In genomic region chr16:15933781-15934180, GRCh38 we compare ENCODE assay signal across 29 cellular contexts.
"Had no signal": no experiment of that assay in that cellular context is flagged by ENCODE, and none has a peak within 500 bp of the region (broad histone marks: within the 10 kb centered on the region; RNA-seq: fewer than 3 reads in every experiment).

No MANE protein-coding gene starts in this region.

- H3K79me2 ChIP-seq: hepatocyte had no signal

- H3K4me3 ChIP-seq: hepatocyte, lower lobe of right lung, pancreas, prostate gland, skin epidermis, stomach, testis, thyroid gland, transverse colon, uterus had no signal

- H2AFZ ChIP-seq: hepatocyte had no signal

- H3K27me3 ChIP-seq: hepatocyte, pancreas, stomach, testis, thyroid gland, transverse colon, uterus had no signal

- ATAC-seq: left cardiac atrium; left lobe of liver; left ventricle myocardium superior; lower lobe of right lung; naive thymus-derived CD8-positive, alpha-beta T cell; pancreas; right cardiac atrium; sciatic nerve; stimulated activated naive B cell treated with anti-CD40 and anti-IgM and Interleukin-4, amounts not matched to agents 10 μg/mL and 1 μg/mL and 100 μg/mL, for 72 hours; stimulated activated naive CD8-positive, alpha-beta T cell treated with anti-CD3 and anti-CD28 coated beads, Interleukin-15, Interleukin-2, amounts not matched to agents 100 U/mL and 50 U/mL, for 24 hours had no signal

- H3K4me3 Mint-ChIP-seq: naive thymus-derived CD8-positive, alpha-beta T cell; nephron; neural crest cell; stimulated activated naive B cell treated with anti-CD40 and anti-IgM and Interleukin-4, amounts not matched to agents 10 μg/mL and 1 μg/mL and 100 μg/mL, for 72 hours had no signal

- DNase-seq: islet precursor cell; left cardiac atrium; left ventricle myocardium superior; lower lobe of right lung; mammary epithelial cell; mesenchymal stem cell; naive thymus-derived CD8-positive, alpha-beta T cell; nucleus accumbens; pancreas; retina; right cardiac atrium; stimulated activated CD4-positive, alpha-beta T cell treated with anti-CD3 and anti-CD28 coated beads, Interleukin-12 subunit alpha, Interleukin-12 subunit beta, amount 100 ng/mL, for 4 hours; stimulated activated CD4-positive, alpha-beta T cell treated with anti-CD3 and anti-CD28 coated beads, Interleukin-15, amount 100 ng/mL, for 24 hours; stimulated activated CD4-positive, alpha-beta T cell treated with anti-CD3 and anti-CD28 coated beads, Interleukin-2, amount 100 ng/mL, for 24 hours; stimulated activated CD4-positive, alpha-beta T cell treated with anti-CD3 and anti-CD28 coated beads, Interleukin-4, amount 100 ng/mL, for 1 hour; stimulated activated naive B cell treated with anti-CD40 and anti-IgM and Interleukin-4, amounts not matched to agents 10 μg/mL and 1 μg/mL and 100 μg/mL, for 72 hours; stimulated activated naive CD8-positive, alpha-beta T cell treated with anti-CD3 and anti-CD28 coated beads, Interleukin-15, Interleukin-2, amounts not matched to agents 100 U/mL and 50 U/mL, for 24 hours; stomach; testis; thyroid gland; transverse colon; uterus had no signal

- H3K4me1 ChIP-seq: lower lobe of right lung, pancreas, prostate gland, stomach, testis, uterus had no signal

- H3K9me3 ChIP-seq: lower lobe of right lung, pancreas, prostate gland, testis, thyroid gland, uterus had no signal

- H3K4me2 ChIP-seq: hepatocyte had no signal

- H3K27ac Mint-ChIP-seq: naive thymus-derived CD8-positive, alpha-beta T cell; nephron; stimulated activated naive B cell treated with anti-CD40 and anti-IgM and Interleukin-4, amounts not matched to agents 10 μg/mL and 1 μg/mL and 100 μg/mL, for 72 hours had no signal

- H3K36me3 ChIP-seq: lower lobe of right lung, pancreas, prostate gland, stomach, thyroid gland, transverse colon, uterus had no signal

- H3K36me3 Mint-ChIP-seq: naive thymus-derived CD8-positive, alpha-beta T cell; stimulated activated naive B cell treated with anti-CD40 and anti-IgM and Interleukin-4, amounts not matched to agents 10 μg/mL and 1 μg/mL and 100 μg/mL, for 72 hours had no signal

- H3K4me1 Mint-ChIP-seq: naive thymus-derived CD8-positive, alpha-beta T cell; nephron; neural crest cell; stimulated activated naive B cell treated with anti-CD40 and anti-IgM and Interleukin-4, amounts not matched to agents 10 μg/mL and 1 μg/mL and 100 μg/mL, for 72 hours had no signal

- FAIRE-seq: pancreas had no signal

- H3K9me3 Mint-ChIP-seq: naive thymus-derived CD8-positive, alpha-beta T cell; stimulated activated naive B cell treated with anti-CD40 and anti-IgM and Interleukin-4, amounts not matched to agents 10 μg/mL and 1 μg/mL and 100 μg/mL, for 72 hours had no signal

- H3K27me3 Mint-ChIP-seq: naive thymus-derived CD8-positive, alpha-beta T cell; stimulated activated naive B cell treated with anti-CD40 and anti-IgM and Interleukin-4, amounts not matched to agents 10 μg/mL and 1 μg/mL and 100 μg/mL, for 72 hours had no signal

- H3K27ac ChIP-seq: hepatocyte, lower lobe of right lung, pancreas, prostate gland, skin epidermis, stomach, testis, thyroid gland, transverse colon, uterus had no signal
